Comparison of ENCODE assay signal across 31 cellular contexts in genomic region chr9:85402541-85402940, GRCh38.
"Had no signal": no experiment of that assay in that cellular context is flagged by ENCODE, and none has a peak within 500 bp of the region (broad histone marks: within the 10 kb centered on the region; RNA-seq: fewer than 3 reads in every experiment).

No MANE protein-coding gene starts in this region.

- DNase-seq: activated B cell treated with CpG ODN at 0.5 μM for 24 hours; activated CD4-positive, alpha-beta T cell treated with anti-CD3 and anti-CD28 coated beads for 36 hours; activated CD4-positive, alpha-beta T cell treated with anti-CD3 and anti-CD28 coated beads, Interleukin-2, amount 50 U/mL, for 4 hours; activated CD8-positive, alpha-beta memory T cell treated with anti-CD3 and anti-CD28 coated beads for 24 hours; activated CD8-positive, alpha-beta memory T cell treated with anti-CD3 and anti-CD28 coated beads, Interleukin-2, amount 50 U/mL, for 4 hours; activated naive CD4-positive, alpha-beta T cell treated with anti-CD3 and anti-CD28 coated beads, Interleukin-2, amount 10 ng/mL, durations not matched to agents 7 days and 5 days; activated T-cell treated with anti-CD3 and anti-CD28 coated beads, Interleukin-2, amount 50 U/mL, for 4 hours; amygdala; colonic mucosa; dorsolateral prefrontal cortex; effector memory CD8-positive, alpha-beta T cell; esophagus squamous epithelium; gastrocnemius medialis; hypothalamus; left lung; midbrain; nucleus accumbens; right lobe of liver; stimulated activated CD4-positive, alpha-beta T cell treated with anti-CD3 and anti-CD28 coated beads, Interleukin-2, amount 100 ng/mL, for 24 hours; stomach; T1000 had no signal

- H3K9me3 ChIP-seq: colonic mucosa, esophagus squamous epithelium, gastrocnemius medialis, left lung, right lobe of liver, suprapubic skin, tibial nerve had no signal

- H3K4me1 ChIP-seq: colonic mucosa, esophagus squamous epithelium, gastrocnemius medialis, left lung, parathyroid adenoma, right lobe of liver, stomach, suprapubic skin, tibial nerve had no signal

- H3K9ac ChIP-seq: parathyroid adenoma had no signal

- H3K9me3 Mint-ChIP-seq: activated B cell treated with CpG ODN at 0.5 μM for 24 hours; activated naive CD4-positive, alpha-beta T cell treated with anti-CD3 and anti-CD28 coated beads, Interleukin-2, amount 10 ng/mL, durations not matched to agents 7 days and 5 days; activated T-cell treated with anti-CD3 and anti-CD28 coated beads, Interleukin-2, amount 50 U/mL, for 4 hours; effector memory CD8-positive, alpha-beta T cell; natural killer cell treated with Interleukin-12 subunit alpha and Interleukin-12 subunit beta and Interleukin-15 and Interleukin-18, amount 100 ng/mL, for 72 hours; stimulated activated effector memory CD8-positive, alpha-beta T cell treated with anti-CD3 and anti-CD28 coated beads, Interleukin-12 subunit alpha, Interleukin-12 subunit beta, amount 100 ng/mL, for 72 hours had no signal

- H3K36me3 Mint-ChIP-seq: activated naive CD4-positive, alpha-beta T cell treated with anti-CD3 and anti-CD28 coated beads, Interleukin-2, amount 10 ng/mL, durations not matched to agents 7 days and 5 days; natural killer cell treated with Interleukin-12 subunit alpha and Interleukin-12 subunit beta and Interleukin-15 and Interleukin-18, amount 100 ng/mL, for 72 hours; stimulated activated effector memory CD8-positive, alpha-beta T cell treated with anti-CD3 and anti-CD28 coated beads, Interleukin-12 subunit alpha, Interleukin-12 subunit beta, amount 100 ng/mL, for 72 hours had no signal

- H3K27ac ChIP-seq: colonic mucosa, dorsolateral prefrontal cortex, esophagus squamous epithelium, gastrocnemius medialis, left lung, parathyroid adenoma, right lobe of liver, skin epidermis, stomach, suprapubic skin, tibial nerve had no signal

- H3K4me3 ChIP-seq: colonic mucosa, dorsolateral prefrontal cortex, esophagus squamous epithelium, gastrocnemius medialis, left lung, lung, right lobe of liver, skin epidermis, stomach, suprapubic skin, tibial nerve had no signal

- H2AFZ ChIP-seq: parathyroid adenoma had no signal

- FAIRE-seq: bronchial epithelial cell, islet of Langerhans, urothelium cell line had no signal

- H3K4me3 Mint-ChIP-seq: activated B cell treated with CpG ODN at 0.5 μM for 24 hours; activated CD4-positive, alpha-beta T cell treated with anti-CD3 and anti-CD28 coated beads for 36 hours; activated naive CD4-positive, alpha-beta T cell treated with anti-CD3 and anti-CD28 coated beads, Interleukin-2, amount 10 ng/mL, durations not matched to agents 7 days and 5 days; activated T-cell treated with anti-CD3 and anti-CD28 coated beads, Interleukin-2, amount 50 U/mL, for 4 hours; effector memory CD8-positive, alpha-beta T cell; natural killer cell treated with Interleukin-12 subunit alpha and Interleukin-12 subunit beta and Interleukin-15 and Interleukin-18, amount 100 ng/mL, for 72 hours; stimulated activated effector memory CD8-positive, alpha-beta T cell treated with anti-CD3 and anti-CD28 coated beads, Interleukin-12 subunit alpha, Interleukin-12 subunit beta, amount 100 ng/mL, for 72 hours had no signal

- H3K4me1 Mint-ChIP-seq: activated B cell treated with CpG ODN at 0.5 μM for 24 hours; activated CD4-positive, alpha-beta T cell treated with anti-CD3 and anti-CD28 coated beads for 36 hours; activated naive CD4-positive, alpha-beta T cell treated with anti-CD3 and anti-CD28 coated beads, Interleukin-2, amount 10 ng/mL, durations not matched to agents 7 days and 5 days; stimulated activated effector memory CD8-positive, alpha-beta T cell treated with anti-CD3 and anti-CD28 coated beads, Interleukin-12 subunit alpha, Interleukin-12 subunit beta, amount 100 ng/mL, for 72 hours had no signal

- H3K27me3 ChIP-seq: colonic mucosa, dorsolateral prefrontal cortex, esophagus squamous epithelium, gastrocnemius medialis, left lung, right lobe of liver, suprapubic skin, tibial nerve had no signal

- H3K27ac Mint-ChIP-seq: activated B cell treated with CpG ODN at 0.5 μM for 24 hours; activated CD4-positive, alpha-beta T cell treated with anti-CD3 and anti-CD28 coated beads for 36 hours; activated naive CD4-positive, alpha-beta T cell treated with anti-CD3 and anti-CD28 coated beads, Interleukin-2, amount 10 ng/mL, durations not matched to agents 7 days and 5 days; effector memory CD8-positive, alpha-beta T cell; natural killer cell treated with Interleukin-12 subunit alpha and Interleukin-12 subunit beta and Interleukin-15 and Interleukin-18, amount 100 ng/mL, for 72 hours; stimulated activated effector memory CD8-positive, alpha-beta T cell treated with anti-CD3 and anti-CD28 coated beads, Interleukin-12 subunit alpha, Interleukin-12 subunit beta, amount 100 ng/mL, for 72 hours had no signal

- H3K79me2 ChIP-seq: parathyroid adenoma had no signal

- H3K36me3 ChIP-seq: colonic mucosa, esophagus squamous epithelium, gastrocnemius medialis, left lung, right lobe of liver, stomach, suprapubic skin, tibial nerve had no signal

- ATAC-seq: activated CD4-positive, alpha-beta T cell treated with anti-CD3 and anti-CD28 coated beads for 36 hours; activated T-cell treated with anti-CD3 and anti-CD28 coated beads, Interleukin-2, amount 50 U/mL, for 4 hours; effector memory CD8-positive, alpha-beta T cell; gastrocnemius medialis; natural killer cell treated with Interleukin-12 subunit alpha and Interleukin-12 subunit beta and Interleukin-15 and Interleukin-18, amount 100 ng/mL, for 72 hours; right lobe of liver; stimulated activated effector memory CD8-positive, alpha-beta T cell treated with anti-CD3 and anti-CD28 coated beads, Interleukin-12 subunit alpha, Interleukin-12 subunit beta, amount 100 ng/mL, for 72 hours had no signal
